ENCODE assay signal across 25 cellular contexts in genomic region chr6:134458857-134459657, GRCh38.
DNase-seq lines count a peak whose midpoint lies in the region; ATAC-seq and TF ChIP-seq lines count a peak whose summit lies in the region.
"Had no signal": no experiment of that assay in that cellular context is flagged by ENCODE, and none has a peak within 500 bp of the region (broad histone marks: within the 10 kb centered on the region; RNA-seq: fewer than 3 reads in every experiment).

No MANE protein-coding gene starts in this region.

- H3K79me2 ChIP-seq in GM23338 (replicated peaks; ENCODE audit: insufficient read depth), result no peaks in the 10 kb centered on the region

- H3K27me3 Mint-ChIP-seq in GM23338 (ENCODE audit: insufficient read depth, low read depth, poor library complexity), result peaks cover 2% of the 10 kb centered on the region
- H3K27me3 Mint-ChIP-seq in activated T-cell treated with anti-CD3 and anti-CD28 coated beads, Interleukin-2, amount 50 U/mL, for 24 hours, result no peaks in the 10 kb centered on the region
- H3K27me3 Mint-ChIP-seq: activated naive CD4-positive, alpha-beta T cell treated with anti-CD3 and anti-CD28 coated beads, Interleukin-2, amount 10 ng/mL, durations not matched to agents 7 days and 5 days; CD4-positive, CD25-positive, alpha-beta regulatory T cell had no signal

- H3K9me2 ChIP-seq in GM23338 (ENCODE audit: insufficient read depth), result no peaks in the 10 kb centered on the region

- H3K4me3 ChIP-seq in right atrium auricular region (no peak overlapping the region), lower lobe of right lung (no peak overlapping the region), upper lobe of right lung (no peak overlapping the region), GM23338 (no peak overlapping the region)
- H3K4me3 ChIP-seq: thyroid gland had no signal

- no peak for TF ChIP-seq CTCF in right atrium auricular region (IDR thresholded peaks at IDR 0.05)
- TF ChIP-seq CTCF in lower lobe of right lung (IDR thresholded peaks at IDR 0.05), result no peak
- TF ChIP-seq CTCF in upper lobe of right lung (IDR thresholded peaks at IDR 0.05), result no peak
- no peak for TF ChIP-seq CTCF in GM23338 (conservative IDR thresholded peaks at IDR 0.05; ENCODE audit: low read depth in 2 of 2)

- DNase-seq in Right ventricle myocardium superior (no peak), right atrium auricular region (ENCODE audit: low spot score) (no peak), SKM-1 (lab: John Stamatoyannopoulos, UW; ENCODE audit: unreplicated experiment) (peak; percentile 71), lower lobe of right lung (no peak), upper lobe of right lung (no peak), GM23338 (ENCODE audit: low spot score) (no peak), DMS53 treated with DMSO at 0.1 percent for 48 hours (lab: John Stamatoyannopoulos, UW; ENCODE audit: unreplicated experiment) (no peak)
- DNase-seq in activated T-cell treated with anti-CD3 and anti-CD28 coated beads, Interleukin-2, amount 50 U/mL, for 24 hours, result no peak
- DNase-seq: 8988T; activated naive CD4-positive, alpha-beta T cell treated with anti-CD3 and anti-CD28 coated beads, Interleukin-2, amount 10 ng/mL, durations not matched to agents 7 days and 5 days; amniotic stem cell; brain microvascular endothelial cell; CD4-positive, CD25-positive, alpha-beta regulatory T cell; Karpas-422; kidney; mammary epithelial cell; NCI-H1092 treated with DMSO at 0.1 percent for 48 hours; NCI-H2029 treated with DMSO at 0.1 percent for 48 hours; NCI-H2227 treated with DMSO at 0.1 percent for 48 hours; NCI-H69; stimulated activated naive CD8-positive, alpha-beta T cell treated with anti-CD3 and anti-CD28 coated beads, Interleukin-15, Interleukin-2, amounts not matched to agents 100 U/mL and 50 U/mL, for 24 hours; thyroid gland had no signal

- ATAC-seq in Right ventricle myocardium superior (ENCODE audit: poor library complexity) (peak; percentile 45), lower lobe of right lung (peak; percentile 40 to 79), upper lobe of right lung (peak; percentile 82), GM23338 (no peak)
- ATAC-seq: HCT116; stimulated activated naive CD8-positive, alpha-beta T cell treated with anti-CD3 and anti-CD28 coated beads, Interleukin-15, Interleukin-2, amounts not matched to agents 100 U/mL and 50 U/mL, for 24 hours had no signal

- H3K9me3 ChIP-seq in right atrium auricular region, result no peaks in the 10 kb centered on the region
- H3K9me3 ChIP-seq in lower lobe of right lung, result no peaks in the 10 kb centered on the region
- no peaks in the 10 kb centered on the region for H3K9me3 ChIP-seq in upper lobe of right lung
- H3K9me3 ChIP-seq: thyroid gland had no signal

- H4K20me1 ChIP-seq in GM23338 (replicated peaks; ENCODE audit: insufficient read depth), result no peaks in the 10 kb centered on the region

- H3K27me3 ChIP-seq in right atrium auricular region, result no peaks in the 10 kb centered on the region
- no peaks in the 10 kb centered on the region for H3K27me3 ChIP-seq in lower lobe of right lung (ENCODE audit: low read depth)
- H3K27me3 ChIP-seq in upper lobe of right lung, result no peaks in the 10 kb centered on the region
- no peaks in the 10 kb centered on the region for H3K27me3 ChIP-seq in GM23338 (ENCODE audit: insufficient read depth)
- H3K27me3 ChIP-seq: brain microvascular endothelial cell, thyroid gland had no signal

- no peak overlapping the region; the same call in 1 of the 2 replicates for H2AFZ ChIP-seq in GM23338

- no peaks in the 10 kb centered on the region; the same call in 2 of the 3 replicates for H3K9me3 Mint-ChIP-seq in GM23338
- H3K9me3 Mint-ChIP-seq in activated T-cell treated with anti-CD3 and anti-CD28 coated beads, Interleukin-2, amount 50 U/mL, for 24 hours, result no peaks in the 10 kb centered on the region
- H3K9me3 Mint-ChIP-seq: activated naive CD4-positive, alpha-beta T cell treated with anti-CD3 and anti-CD28 coated beads, Interleukin-2, amount 10 ng/mL, durations not matched to agents 7 days and 5 days; activated T-helper 1 cell treated with anti-CD3 and anti-CD28 coated beads, Interleukin-12 subunit alpha, Interleukin-12 subunit beta, Interleukin-2, Interleukin-4 antibody, amounts not matched to agents 30 ng/mL and 10 ng/mL and 1 ng/mL, durations not matched to agents 14 hours and 24 hours and 36 hours; CD4-positive, CD25-positive, alpha-beta regulatory T cell had no signal

- H3K4me1 Mint-ChIP-seq in GM23338, result peaks cover 7% of the 10 kb centered on the region
- peaks cover 4% of the 10 kb centered on the region for H3K4me1 Mint-ChIP-seq in activated T-cell treated with anti-CD3 and anti-CD28 coated beads, Interleukin-2, amount 50 U/mL, for 24 hours (ENCODE audit: low read depth)

- H3F3A ChIP-seq in GM23338 (replicated peaks; ENCODE audit: low read depth), result no peaks in the 10 kb centered on the region

- intact Hi-C loops in Right ventricle myocardium superior (cut with DNase I), result no loop called here
- intact Hi-C loops in lower lobe of right lung (cut with DNase I), result no loop called here
- intact Hi-C loops in upper lobe of right lung (cut with DNase I), result no loop called here

- H3K4me3 Mint-ChIP-seq in GM23338, result no peak overlapping the region
- H3K4me3 Mint-ChIP-seq in activated T-cell treated with anti-CD3 and anti-CD28 coated beads, Interleukin-2, amount 50 U/mL, for 24 hours, result no peak overlapping the region
- H3K4me3 Mint-ChIP-seq: activated naive CD4-positive, alpha-beta T cell treated with anti-CD3 and anti-CD28 coated beads, Interleukin-2, amount 10 ng/mL, durations not matched to agents 7 days and 5 days; activated T-helper 1 cell treated with anti-CD3 and anti-CD28 coated beads, Interleukin-12 subunit alpha, Interleukin-12 subunit beta, Interleukin-2, Interleukin-4 antibody, amounts not matched to agents 30 ng/mL and 10 ng/mL and 1 ng/mL, durations not matched to agents 14 hours and 24 hours and 36 hours; CD4-positive, CD25-positive, alpha-beta regulatory T cell had no signal

- H3K27ac ChIP-seq in right atrium auricular region (no peak overlapping the region), lower lobe of right lung (no peak overlapping the region), upper lobe of right lung (no peak overlapping the region), GM23338 (ENCODE audit: low read depth) (no peak overlapping the region)
- H3K27ac ChIP-seq: brain microvascular endothelial cell, RWPE1, thyroid gland had no signal

- no peaks in the 10 kb centered on the region for H3K4me1 ChIP-seq in right atrium auricular region
- H3K4me1 ChIP-seq in lower lobe of right lung, result no peaks in the 10 kb centered on the region
- no peaks in the 10 kb centered on the region for H3K4me1 ChIP-seq in upper lobe of right lung
- peaks cover 8% of the 10 kb centered on the region for H3K4me1 ChIP-seq in GM23338 (ENCODE audit: insufficient read depth)

- no peaks in the 10 kb centered on the region; the same call in 2 of the 3 replicates for H3K36me3 Mint-ChIP-seq in GM23338 (ENCODE audit: low read depth)
- H3K36me3 Mint-ChIP-seq in activated T-cell treated with anti-CD3 and anti-CD28 coated beads, Interleukin-2, amount 50 U/mL, for 24 hours (ENCODE audit: low read depth), result no peaks in the 10 kb centered on the region
- H3K36me3 Mint-ChIP-seq: activated naive CD4-positive, alpha-beta T cell treated with anti-CD3 and anti-CD28 coated beads, Interleukin-2, amount 10 ng/mL, durations not matched to agents 7 days and 5 days; CD4-positive, CD25-positive, alpha-beta regulatory T cell had no signal

- H3K36me3 ChIP-seq in right atrium auricular region (no peaks in the 10 kb centered on the region), lower lobe of right lung (no peaks in the 10 kb centered on the region), upper lobe of right lung (no peaks in the 10 kb centered on the region), GM23338 (ENCODE audit: insufficient read depth) (no peaks in the 10 kb centered on the region)
- H3K36me3 ChIP-seq: brain microvascular endothelial cell, thyroid gland had no signal

- H3K27ac Mint-ChIP-seq in GM23338, result no peak overlapping the region
- no peak overlapping the region for H3K27ac Mint-ChIP-seq in activated T-cell treated with anti-CD3 and anti-CD28 coated beads, Interleukin-2, amount 50 U/mL, for 24 hours
- H3K27ac Mint-ChIP-seq: activated naive CD4-positive, alpha-beta T cell treated with anti-CD3 and anti-CD28 coated beads, Interleukin-2, amount 10 ng/mL, durations not matched to agents 7 days and 5 days; activated T-helper 1 cell treated with anti-CD3 and anti-CD28 coated beads, Interleukin-12 subunit alpha, Interleukin-12 subunit beta, Interleukin-2, Interleukin-4 antibody, amounts not matched to agents 30 ng/mL and 10 ng/mL and 1 ng/mL, durations not matched to agents 14 hours and 24 hours and 36 hours had no signal

- no peak overlapping the region for H3K4me2 ChIP-seq in GM23338

TF ChIP-seq in GM23338, 12 proteins besides CTCF, POLR2A, EP300 and RAD21 (continues in another document):
- no peak for TF ChIP-seq REST (IDR thresholded peaks at IDR 0.05; ENCODE audit: unreplicated experiment)
- no peak for TF ChIP-seq POLR2AphosphoS5 (IDR thresholded peaks at IDR 0.05; ENCODE audit: low read depth)
- TF ChIP-seq EZH2phosphoT487 (IDR thresholded peaks at IDR 0.05; ENCODE audit: unreplicated experiment), result no peak
- no peak for TF ChIP-seq EZH2 (IDR thresholded peaks at IDR 0.05; ENCODE audit: low read depth, unreplicated experiment)
- no peak for TF ChIP-seq JUNB (IDR thresholded peaks at IDR 0.05; ENCODE audit: unreplicated experiment)
